In genomic region chr7:92608380-92609322, GRCh38 we compare ENCODE assay signal across 10 cellular contexts. TPM values are rescaled to one million over a fixed set of nuclear protein-coding genes. Genes with fewer than 3 reads are reported as not detected.
DNase-seq lines count a peak whose midpoint lies in the region; ATAC-seq lines count a peak whose summit lies in the region.
"Had no signal": no experiment of that assay in that cellular context is flagged by ENCODE, and none has a peak within 500 bp of the region (broad histone marks: within the 10 kb centered on the region; RNA-seq: fewer than 3 reads in every experiment).

No MANE protein-coding gene starts in this region.

- intact Hi-C loops in sciatic nerve (cut with DNase I): no loop called here

- peaks cover 6% of the 10 kb centered on the region for H3K36me3 Mint-ChIP-seq in T-helper 17 cell (ENCODE audit: low read depth)
- H3K36me3 Mint-ChIP-seq in activated CD8-positive, alpha-beta T cell treated with anti-CD3 and anti-CD28 coated beads, Interleukin-2, amount 10 ng/mL, durations not matched to agents 7 days and 5 days (ENCODE audit: low read depth): peaks cover 40% of the 10 kb centered on the region

- peak overlapping the region; percentile 27 for H3K27ac Mint-ChIP-seq in T-helper 17 cell
- no peak overlapping the region for H3K27ac Mint-ChIP-seq in activated CD8-positive, alpha-beta T cell treated with anti-CD3 and anti-CD28 coated beads, Interleukin-2, amount 10 ng/mL, durations not matched to agents 7 days and 5 days

- H3K9me3 Mint-ChIP-seq in activated CD8-positive, alpha-beta T cell treated with anti-CD3 and anti-CD28 coated beads, Interleukin-2, amount 10 ng/mL, durations not matched to agents 7 days and 5 days (ENCODE audit: insufficient read depth): no peaks in the 10 kb centered on the region

- H3K4me3 Mint-ChIP-seq in T-helper 17 cell: no peak overlapping the region
- H3K4me3 Mint-ChIP-seq in activated CD8-positive, alpha-beta T cell treated with anti-CD3 and anti-CD28 coated beads, Interleukin-2, amount 10 ng/mL, durations not matched to agents 7 days and 5 days: no peak overlapping the region

- no peaks in the 10 kb centered on the region for H3K9me3 ChIP-seq in T-helper 17 cell (ENCODE audit: control insufficient read depth, low read length, poor library complexity, severe bottlenecking)

- ATAC-seq in T-helper 17 cell: no peak
- ATAC-seq in sciatic nerve: peak; percentile 45
- ATAC-seq in HG02623 (IDR thresholded peaks at IDR 0.05; ENCODE audit: unreplicated experiment): no peak
- no peak for ATAC-seq in activated CD8-positive, alpha-beta T cell treated with anti-CD3 and anti-CD28 coated beads, Interleukin-2, amount 10 ng/mL, durations not matched to agents 7 days and 5 days

- H3K4me1 Mint-ChIP-seq in T-helper 17 cell: peaks cover 13% of the 10 kb centered on the region
- peaks cover 17% of the 10 kb centered on the region for H3K4me1 Mint-ChIP-seq in activated CD8-positive, alpha-beta T cell treated with anti-CD3 and anti-CD28 coated beads, Interleukin-2, amount 10 ng/mL, durations not matched to agents 7 days and 5 days (ENCODE audit: low read depth)

- DNase-seq in NCI-H1436 (lab: John Stamatoyannopoulos, UW): peak; percentile 46
- DNase-seq in NCI-H1436 treated with DMSO at 0.1 percent for 48 hours (lab: John Stamatoyannopoulos, UW): no peak
- DNase-seq in T-helper 17 cell: no peak
- no peak for DNase-seq in sciatic nerve (ENCODE audit: low spot score)
- no peak for DNase-seq in AML-193 (lab: John Stamatoyannopoulos, UW)
- DNase-seq in activated CD8-positive, alpha-beta T cell treated with anti-CD3 and anti-CD28 coated beads, Interleukin-2, amount 10 ng/mL, durations not matched to agents 7 days and 5 days: no peak
- DNase-seq: activated T-cell treated with anti-CD3 and anti-CD28 coated beads, Interleukin-2, amount 50 U/mL, for 1 hour; RPMI8226 had no signal

- POLR2A ChIA-PET in activated CD8-positive, alpha-beta T cell treated with anti-CD3 and anti-CD28 coated beads, Interleukin-2, amount 10 ng/mL, durations not matched to agents 7 days and 5 days (lab: Charles Lee): interaction anchor here (1.8 kb wide), 1 partner anchor 225 kb away, joined by 6 read pairs; no protein-coding TSS in a partner anchor

- no peaks in the 10 kb centered on the region for H3K27me3 Mint-ChIP-seq in T-helper 17 cell
- no peaks in the 10 kb centered on the region for H3K27me3 Mint-ChIP-seq in activated CD8-positive, alpha-beta T cell treated with anti-CD3 and anti-CD28 coated beads, Interleukin-2, amount 10 ng/mL, durations not matched to agents 7 days and 5 days (ENCODE audit: low read depth)

- peak overlapping the region; percentile 41 for H3K4me3 ChIP-seq in iPS-11a (ENCODE audit: low read depth, low read length)

- CTCF ChIA-PET in activated CD8-positive, alpha-beta T cell treated with anti-CD3 and anti-CD28 coated beads, Interleukin-2, amount 10 ng/mL, durations not matched to agents 7 days and 5 days (lab: Charles Lee): interaction anchor here (1.1 to 8.3 kb wide), 6 partner anchors 10 to 224 kb away, joined by 3 to 57 read pairs (median 18); partner anchors contain the start of genes FAM133B, PEX1 and RBM48

RNA-seq across cellular contexts. Expression of gene FAM133B, which starts 18.5 kb away (rescaled TPM):
- total RNA-seq in T-helper 17 cell (10 to 100 TPM; 71.6 to 77.0 TPM), sciatic nerve (32.1 TPM)
- 10 to 100 TPM; 31.6 to 32.8 TPM for total RNA-seq in activated CD8-positive, alpha-beta T cell treated with anti-CD3 and anti-CD28 coated beads, Interleukin-2, amount 10 ng/mL, durations not matched to agents 7 days and 5 days
